Comparison of ENCODE assay signal across 12 cellular contexts in the genomic region with DNA sequence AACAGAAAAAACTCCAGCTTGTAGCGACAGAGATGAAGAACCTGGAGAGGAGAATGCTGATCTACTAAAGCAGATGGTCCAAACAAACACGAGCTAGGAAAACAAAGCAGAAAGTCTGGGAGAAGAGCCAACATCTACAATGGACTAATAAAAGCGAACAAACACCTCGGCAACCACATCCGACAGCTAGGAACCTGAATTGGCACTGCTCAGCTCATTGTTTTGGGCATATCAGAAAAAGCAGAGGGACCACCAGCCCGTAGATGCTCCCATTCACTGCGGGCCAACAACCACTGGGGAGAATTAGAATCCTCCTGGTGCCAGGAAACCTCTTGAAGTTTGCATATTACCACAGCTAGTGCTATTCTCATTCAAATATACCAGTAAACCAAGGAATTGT.
DNase-seq lines count a peak whose midpoint lies in the region; ATAC-seq and TF ChIP-seq lines count a peak whose summit lies in the region.
"Had no signal": no experiment of that assay in that cellular context is flagged by ENCODE, and none has a peak within 500 bp of the region (broad histone marks: within the 10 kb centered on the region; RNA-seq: fewer than 3 reads in every experiment).

No MANE protein-coding gene starts in this region.

- peak; percentile 62 for DNase-seq in Ammon's horn (ENCODE audit: low spot score)
- peak; percentile 68 for DNase-seq in LHCN-M2 (ENCODE audit: low read depth)
- DNase-seq in NCI-H2227 (lab: John Stamatoyannopoulos, UW; ENCODE audit: unreplicated experiment): peak; percentile 57
- DNase-seq in cerebellar cortex (ENCODE audit: low spot score): peak; percentile 98
- no peak for DNase-seq in hepatic stellate cell (ENCODE audit: low spot score)
- DNase-seq in uterus: no peak
- DNase-seq in activated T-cell treated with anti-CD3 and anti-CD28 coated beads, Interleukin-2, amount 50 U/mL, for 48 hours: no peak
- DNase-seq: kidney glomerular epithelial cell; stimulated activated CD4-positive, alpha-beta T cell treated with anti-CD3 and anti-CD28 coated beads, Interleukin-2, amount 100 ng/mL, for 24 hours had no signal

- H3K4me3 ChIP-seq in uterus: no peak overlapping the region
- H3K4me3 ChIP-seq: cardiac muscle cell had no signal

- no peaks in the 10 kb centered on the region for H3K36me3 ChIP-seq in uterus
- H3K36me3 ChIP-seq: cardiac muscle cell, neutrophil had no signal

- H3K9me3 ChIP-seq in uterus: no peaks in the 10 kb centered on the region
- H3K9me3 ChIP-seq: neutrophil had no signal

- intact Hi-C loops in uterus (cut with DNase I; ENCODE audit: low total_unique reads): no loop called here

- ATAC-seq in HG03139 (IDR thresholded peaks at IDR 0.05; ENCODE audit: unreplicated experiment): no peak

- TF ChIP-seq POLR2A in uterus (IDR thresholded peaks at IDR 0.05): no peak

- no peaks in the 10 kb centered on the region for H3K4me1 ChIP-seq in uterus

- no peak overlapping the region for H3K27ac ChIP-seq in uterus
- H3K27ac ChIP-seq: cardiac muscle cell, neutrophil had no signal

- TF ChIP-seq CTCF in uterus (IDR thresholded peaks at IDR 0.05): no peak

- no peaks in the 10 kb centered on the region for H3K27me3 ChIP-seq in uterus
- H3K27me3 ChIP-seq: cardiac muscle cell, neutrophil had no signal

Comparison
In these comparisons a context has a peak if more than half of its experiments do, and no peak if none do; other contexts are left out.
1. DNase-seq: peak in Ammon's horn (single experiment), LHCN-M2 (single experiment), NCI-H2227 (single experiment) and cerebellar cortex (single experiment); none in hepatic stellate cell (single experiment), uterus (0 of 2) and activated T-cell treated with anti-CD3 and anti-CD28 coated beads, Interleukin-2, amount 50 U/mL, for 48 hours (0 of 2).